8 cellular contexts compared by ENCODE assay signal in genomic region chr2:9207641-9208301, GRCh38. TPM values are rescaled to one million over a fixed set of nuclear protein-coding genes. Genes with fewer than 3 reads are reported as not detected.
DNase-seq lines count a peak whose midpoint lies in the region; ATAC-seq, FAIRE-seq and TF ChIP-seq lines count a peak whose summit lies in the region.

No MANE protein-coding gene starts in this region.

- TF ChIP-seq CTCF in NB4 (IDR thresholded peaks at IDR 0.05; ENCODE audit: low read depth, low read length) (no peak), kidney (IDR thresholded peaks at IDR 0.05; ENCODE audit: borderline replicate concordance, extremely low read depth, insufficient read depth) (no peak)

- H3K9ac ChIP-seq in kidney (ENCODE audit: low read length in 2 of 2) = peak overlapping the region; percentile 67 to 88

- H3K36me3 ChIP-seq in kidney (ENCODE audit: control insufficient read depth in 1 of 2, insufficient read depth in 2 of 2, low read length in 2 of 2) = no peaks in the 10 kb centered on the region

- peaks cover 7% of the 10 kb centered on the region for H3K4me1 Mint-ChIP-seq in stimulated activated naive CD8-positive, alpha-beta T cell treated with anti-CD3 and anti-CD28 coated beads, Interleukin-15, amount 100 ng/mL, for 72 hours

- H3K9me3 ChIP-seq in kidney (ENCODE audit: control insufficient read depth in 1 of 2, low read length in 2 of 2) = no peaks in the 10 kb centered on the region

- DNase-seq in NCI-H2107 treated with DMSO at 0.1 percent for 48 hours (lab: John Stamatoyannopoulos, UW; ENCODE audit: unreplicated experiment) (peak; percentile 43), NCI-H2107 (lab: John Stamatoyannopoulos, UW) (no peak), NB4 (ENCODE audit: low read depth) (peak; percentile 52), astrocyte of the hippocampus (ENCODE audit: low read depth, low spot score) (peak; percentile 57), kidney (no peak), islet precursor cell (no peak)
- DNase-seq in stimulated activated naive CD8-positive, alpha-beta T cell treated with anti-CD3 and anti-CD28 coated beads, Interleukin-15, amount 100 ng/mL, for 72 hours = peak in 1 of 2 donors; percentile 12
- no peak for DNase-seq in central memory CD4-positive, alpha-beta T cell

- no peak for TF ChIP-seq POLR2A in NB4 (IDR thresholded peaks at IDR 0.05; ENCODE audit: extremely low read depth, insufficient read length)

- peak overlapping the region; percentile 89 to 91 for H3K27ac ChIP-seq in kidney (ENCODE audit: low read depth in 2 of 2, low read length in 2 of 2)

- intact Hi-C loops in kidney (cut with DNase I) = no loop called here

- H3K27ac Mint-ChIP-seq in stimulated activated naive CD8-positive, alpha-beta T cell treated with anti-CD3 and anti-CD28 coated beads, Interleukin-15, amount 100 ng/mL, for 72 hours = no peak overlapping the region

- H3K4me3 ChIP-seq in NB4 (ENCODE audit: low read depth, low read length) = peak overlapping the region; percentile 53
- H3K4me3 ChIP-seq in kidney (ENCODE audit: low read length in 2 of 2) = peak overlapping the region; percentile 74 to 80

- peak overlapping the region; percentile 26 to 37 for H3K4me3 Mint-ChIP-seq in stimulated activated naive CD8-positive, alpha-beta T cell treated with anti-CD3 and anti-CD28 coated beads, Interleukin-15, amount 100 ng/mL, for 72 hours

- ATAC-seq in stimulated activated naive CD8-positive, alpha-beta T cell treated with anti-CD3 and anti-CD28 coated beads, Interleukin-15, amount 100 ng/mL, for 72 hours = peak; percentile 27

- H3K27me3 Mint-ChIP-seq in stimulated activated naive CD8-positive, alpha-beta T cell treated with anti-CD3 and anti-CD28 coated beads, Interleukin-15, amount 100 ng/mL, for 72 hours = peaks cover 55% of the 10 kb centered on the region

- H3K4me1 ChIP-seq in kidney (ENCODE audit: control insufficient read depth in 1 of 2, insufficient read depth in 1 of 2, low read depth in 1 of 2, low read length in 2 of 2) = peaks cover 23 to 33% of the 10 kb centered on the region in 2 donors

- no peak for FAIRE-seq in kidney (lab: Jason Lieb, UNC)

- H3K9me3 Mint-ChIP-seq in stimulated activated naive CD8-positive, alpha-beta T cell treated with anti-CD3 and anti-CD28 coated beads, Interleukin-15, amount 100 ng/mL, for 72 hours = no peaks in the 10 kb centered on the region

RNA-seq across cellular contexts. Expression of gene ASAP2, which starts 1.2 kb away (rescaled TPM):
- 54.8 TPM for total RNA-seq in kidney
- 26.2 TPM for polyA plus RNA-seq in kidney (ENCODE audit: insufficient read depth, low read depth, low replicate concordance)

Comparison
In these comparisons a context has a peak if more than half of its experiments do, and no peak if none do; other contexts are left out.
1. DNase-seq: peak in NCI-H2107 treated with DMSO at 0.1 percent for 48 hours (single experiment), NB4 (single experiment) and astrocyte of the hippocampus (single experiment); none in NCI-H2107 (single experiment), kidney (single experiment), islet precursor cell (single experiment) and central memory CD4-positive, alpha-beta T cell (single experiment).